ENCODE assay signal across 9 cellular contexts in the genomic region with DNA sequence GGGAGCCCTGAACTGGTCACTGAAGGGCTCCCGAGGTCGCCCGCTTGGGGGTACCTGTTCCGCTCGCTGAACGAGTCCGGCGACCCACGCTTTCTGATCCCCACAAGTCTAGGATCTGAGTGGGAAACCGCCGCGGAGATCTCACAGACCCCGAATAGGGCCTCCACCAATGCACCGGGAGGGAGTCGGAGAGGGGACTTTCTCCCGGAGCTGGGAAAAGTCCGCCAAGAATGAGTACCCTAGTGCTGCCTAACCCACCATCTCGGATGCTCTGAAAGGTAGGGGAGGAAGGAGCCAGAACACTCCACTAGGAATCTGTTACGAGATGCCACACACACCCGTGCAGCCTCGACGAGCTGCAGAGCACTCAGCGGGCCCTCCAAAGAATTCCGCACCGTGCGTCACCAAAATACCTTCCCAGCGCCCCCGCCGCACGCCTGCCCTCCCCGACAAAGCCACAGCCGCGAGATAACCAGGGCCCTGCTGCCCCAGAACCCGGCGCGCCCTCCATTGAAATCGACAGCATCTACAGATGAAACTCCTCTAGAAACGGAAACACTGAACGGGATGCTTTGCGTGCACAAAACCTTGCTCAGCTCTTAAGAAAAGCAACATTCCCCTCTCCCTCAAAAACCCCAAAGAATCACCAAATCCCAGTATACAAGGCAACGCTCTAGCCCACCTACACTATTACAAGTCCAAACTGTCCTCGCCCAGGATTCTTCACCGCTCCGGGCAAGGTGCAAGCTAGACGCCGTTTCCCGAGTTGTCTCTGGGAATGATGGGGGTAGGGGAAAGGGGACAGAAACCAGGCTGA. TPM values are rescaled to one million over a fixed set of nuclear protein-coding genes. Genes with fewer than 3 reads are reported as not detected.
A peak's percentile ranks its signal among the peaks of the same experiment; 100 is the strongest.
DNase-seq lines count a peak whose midpoint lies in the region; ATAC-seq and TF ChIP-seq lines count a peak whose summit lies in the region.
"Had no signal": no experiment of that assay in that cellular context is flagged by ENCODE, and none has a peak within 500 bp of the region (broad histone marks: within the 10 kb centered on the region; RNA-seq: fewer than 3 reads in every experiment).

No MANE protein-coding gene starts in this region.

- no peak for TF ChIP-seq EP300 in transverse colon (IDR thresholded peaks at IDR 0.05; ENCODE audit: low read depth)

- H3K4me1 ChIP-seq in colonic mucosa = peaks cover 5% of the 10 kb centered on the region
- peaks cover 0 to 15% of the 10 kb centered on the region in 2 donors for H3K4me1 ChIP-seq in lung (ENCODE audit: control insufficient read depth in 2 of 2, insufficient read depth in 2 of 2, low read length in 2 of 2)
- H3K4me1 ChIP-seq in transverse colon = peaks cover 4 to 56% (median 17%) of the 10 kb centered on the region in 4 donors

- 1 to 2% methylated on average over 47 of the region's 47 CpGs for WGBS in lung, 2 donors
- WGBS in transverse colon (ENCODE audit: low coverage in 1 of 2), 2 donors = 0 to 9% methylated on average over 1 to 47 of the region's 47 CpGs

- in situ Hi-C loops in transverse colon (cut with MboI; ENCODE audit: low pct_ligation_motif_present in 1 of 4, low pct_unique_long_range_greater_than_20kb in 1 of 4, low sequenced_read_pairs in 3 of 4) = loop anchor here in 3 of 4 donors (25.0 kb wide), 4 partner anchors 793 to 1468 kb away; no protein-coding TSS in a partner anchor

- TF ChIP-seq CTCF in colonic mucosa (IDR thresholded peaks at IDR 0.05) (no peak), lung (IDR thresholded peaks at IDR 0.05; ENCODE audit: control extremely low read depth, extremely low read depth) (no peak), transverse colon (IDR thresholded peaks at IDR 0.05) (no peak)

- H3K9me3 ChIP-seq in colonic mucosa (no peaks in the 10 kb centered on the region), lung (ENCODE audit: control insufficient read depth in 2 of 2, insufficient read depth in 1 of 2, low read length in 1 of 2) (peaks cover 0 to 2% of the 10 kb centered on the region in 2 donors), transverse colon (no peaks in the 10 kb centered on the region)

- intact Hi-C loops in colonic mucosa (cut with DNase I) = loop anchor here (5.0 kb wide), 3 partner anchors 453 to 1348 kb away; no protein-coding TSS in a partner anchor
- intact Hi-C loops in transverse colon (cut with DNase I; ENCODE audit: low total_unique reads) = loop anchor here (5.0 to 10.0 kb wide), 5 partner anchors 450 to 1468 kb away; no protein-coding TSS in a partner anchor

- peak; percentile 4 for TF ChIP-seq POLR2A in transverse colon (IDR thresholded peaks at IDR 0.05)

- peak overlapping the region; percentile 43 for H3K27ac ChIP-seq in colonic mucosa
- peak overlapping the region in 1 of 2 donors; percentile 84 for H3K27ac ChIP-seq in lung (ENCODE audit: low read depth in 1 of 2, low read length in 1 of 2)
- H3K27ac ChIP-seq in transverse colon = peak overlapping the region; percentile 79 to 86 (median 84)

- H3K27me3 ChIP-seq in colonic mucosa (peaks cover 54% of the 10 kb centered on the region), lung (ENCODE audit: control insufficient read depth, insufficient read depth) (no peaks in the 10 kb centered on the region), transverse colon (peaks cover 84% of the 10 kb centered on the region)

- H3K4me3 ChIP-seq in colonic mucosa = peak overlapping the region; percentile 31
- H3K4me3 ChIP-seq in lung = peak overlapping the region; percentile 53
- peak overlapping the region; percentile 37 to 55 (median 48) for H3K4me3 ChIP-seq in transverse colon
- H3K4me3 ChIP-seq: K562 had no signal

- DNase-seq in ELF-1 (ENCODE audit: low read depth, low spot score) = peak; percentile 47
- peak; percentile 57 for DNase-seq in NCI-H748 treated with DMSO at 0.1 percent for 48 hours (lab: John Stamatoyannopoulos, UW)
- no peak for DNase-seq in colonic mucosa
- DNase-seq in lung (ENCODE audit: low spot score) = peak; percentile 63
- peak; percentile 39 for DNase-seq in transverse colon
- DNase-seq in activated CD4-positive, CD25-positive, alpha-beta regulatory T cell (lab: John Stamatoyannopoulos, UW) = no peak
- DNase-seq in globus pallidus (ENCODE audit: low spot score) = no peak
- no peak for DNase-seq in D341Med (ENCODE audit: low spot score)

- peak overlapping the region; percentile 52 to 64 for H3K9ac ChIP-seq in colonic mucosa (ENCODE audit: low read depth in 2 of 2, low read length in 2 of 2)

- ATAC-seq in lung (ENCODE audit: insufficient read depth, low FRiP score) = peak; percentile 7

- no peaks in the 10 kb centered on the region for H3K36me3 ChIP-seq in colonic mucosa
- no peaks in the 10 kb centered on the region for H3K36me3 ChIP-seq in lung (ENCODE audit: control insufficient read depth in 2 of 2, insufficient read depth in 2 of 2, low read length in 2 of 2)
- H3K36me3 ChIP-seq in transverse colon = no peaks in the 10 kb centered on the region

RNA-seq across cellular contexts. Expression of gene COL12A1, which starts 0.7 kb away (rescaled TPM):
- total RNA-seq in colonic mucosa (10 to 100 TPM in 1 of 2 donors, 1 to 10 TPM in 1; 3.6 to 20.2 TPM), lung (10 to 100 TPM; 45.1 to 75.7 TPM), transverse colon (10 to 100 TPM; 14.2 to 45.1 (median 32.3) TPM)
- polyA plus RNA-seq in lung = 10 to 100 TPM; 10.6 to 14.2 TPM
- polyA plus RNA-seq: K562 had no signal

RNA-seq across cellular contexts. Expression of gene COX7A2, which starts 38.4 kb away (rescaled TPM):
- 100 to 1,000 TPM; 795 to 814 TPM for total RNA-seq in colonic mucosa
- 100 to 1,000 TPM in 1 of 2 donors, 10 to 100 TPM in 1; 43.1 to 326 TPM for total RNA-seq in lung
- polyA plus RNA-seq in lung = 100 to 1,000 TPM; 470 to 557 TPM
- total RNA-seq in transverse colon = 100 to 1,000 TPM; 146 to 469 (median 349) TPM

Comparison
In these comparisons a context has a peak if more than half of its experiments do, and no peak if none do; other contexts are left out.
1. DNase-seq: peak in ELF-1 (single experiment), NCI-H748 treated with DMSO at 0.1 percent for 48 hours (single experiment), lung (single experiment) and transverse colon (single experiment); none in colonic mucosa (single experiment), activated CD4-positive, CD25-positive, alpha-beta regulatory T cell (0 of 4), globus pallidus (single experiment) and D341Med (single experiment).
2. Peak in every context shown above with its lines, with median percentiles within 50 percentile points of each other: H3K4me3 ChIP-seq.